27 cellular contexts compared by ENCODE assay signal in genomic region chr2:145324748-145325147, GRCh38.
A peak's percentile ranks its signal among the peaks of the same experiment; 100 is the strongest.
DNase-seq lines count a peak whose midpoint lies in the region; ATAC-seq, FAIRE-seq and TF ChIP-seq lines count a peak whose summit lies in the region.
"Had no signal": no experiment of that assay in that cellular context is flagged by ENCODE, and none has a peak within 500 bp of the region (broad histone marks: within the 10 kb centered on the region; RNA-seq: fewer than 3 reads in every experiment).

No MANE protein-coding gene starts in this region.

- H3K27ac ChIP-seq in PC-3 (ENCODE audit: low read length): peak overlapping the region; percentile 72
- peak overlapping the region; percentile 33 for H3K27ac ChIP-seq in keratinocyte (ENCODE audit: control insufficient read depth, insufficient read depth, low read length)
- H3K27ac ChIP-seq in tibial artery: no peak overlapping the region
- H3K27ac ChIP-seq: A549; BLaER1 treated with 17β-estradiol and CSF1 and Interleukin-3, amounts not matched to agents 10 nM and 100 nM; SJSA1 had no signal

- dilution Hi-C loops in keratinocyte (cut with MboI; ENCODE audit: extremely low pct_ligation_motif_present, low sequenced_read_pairs): no loop called here

- no peaks in the 10 kb centered on the region for H4K20me1 ChIP-seq in Loucy (ENCODE audit: insufficient read depth, low read length, poor library complexity, severe bottlenecking)
- no peaks in the 10 kb centered on the region for H4K20me1 ChIP-seq in PC-3 (ENCODE audit: low read length)
- no peaks in the 10 kb centered on the region for H4K20me1 ChIP-seq in keratinocyte (ENCODE audit: control insufficient read depth, extremely low read depth, insufficient read depth, low read length)
- H4K20me1 ChIP-seq: BLaER1 treated with 17β-estradiol and CSF1 and Interleukin-3, amounts not matched to agents 10 nM and 100 nM had no signal

- no peak overlapping the region for H2AFZ ChIP-seq in Loucy (ENCODE audit: low read length)
- H2AFZ ChIP-seq in PC-3 (ENCODE audit: low read length): no peak overlapping the region
- H2AFZ ChIP-seq in keratinocyte (ENCODE audit: control insufficient read depth, low read length): no peak overlapping the region

- H3K4me1 Mint-ChIP-seq in activated naive CD8-positive, alpha-beta T cell treated with anti-CD3 and anti-CD28 coated beads for 36 hours: peaks cover 25% of the 10 kb centered on the region
- H3K4me1 Mint-ChIP-seq in activated naive CD4-positive, alpha-beta T cell treated with anti-CD3 and anti-CD28 coated beads, Interleukin-2, amount 10 ng/mL, durations not matched to agents 7 days and 5 days: peaks cover 19% of the 10 kb centered on the region

- DNase-seq in PC-3 (no peak), keratinocyte (ENCODE audit: low read depth, low spot score) (no peak), NCI-H526 treated with DMSO at 0.1 percent for 48 hours (lab: John Stamatoyannopoulos, UW) (no peak), tibial artery (no peak)
- peak; percentile 4 for DNase-seq in activated naive CD8-positive, alpha-beta T cell treated with anti-CD3 and anti-CD28 coated beads for 36 hours
- no peak for DNase-seq in activated naive CD4-positive, alpha-beta T cell treated with anti-CD3 and anti-CD28 coated beads, Interleukin-2, amount 10 ng/mL, durations not matched to agents 7 days and 5 days
- DNase-seq: AML-193; CD4-positive, alpha-beta T cell; COR-L47; DMS53; GOT3; HFFc6; Karpas-422; NCI-H1105 treated with DMSO at 0.1 percent for 48 hours; NCI-H146; NCI-H1930; NCI-H2107; NCI-H446; NCI-H526; Right ventricle myocardium superior had no signal

- no peaks in the 10 kb centered on the region for H3K9me3 Mint-ChIP-seq in activated naive CD8-positive, alpha-beta T cell treated with anti-CD3 and anti-CD28 coated beads for 36 hours
- H3K9me3 Mint-ChIP-seq in activated naive CD4-positive, alpha-beta T cell treated with anti-CD3 and anti-CD28 coated beads, Interleukin-2, amount 10 ng/mL, durations not matched to agents 7 days and 5 days: no peaks in the 10 kb centered on the region
- H3K9me3 Mint-ChIP-seq: CD4-positive, alpha-beta T cell; HFFc6 had no signal

- no peak for ATAC-seq in PC-3
- no peak for ATAC-seq in GM21786 (IDR thresholded peaks at IDR 0.05; ENCODE audit: unreplicated experiment)
- ATAC-seq: A549 had no signal

- no peak for FAIRE-seq in keratinocyte (lab: Jason Lieb, UNC)
- FAIRE-seq: A549, G401.6 had no signal

- H3K4me1 ChIP-seq in Loucy (ENCODE audit: insufficient read depth, low read length, poor library complexity, severe bottlenecking) (peaks cover 16% of the 10 kb centered on the region), PC-3 (ENCODE audit: insufficient read depth, low read length) (peaks cover 30% of the 10 kb centered on the region), keratinocyte (ENCODE audit: control insufficient read depth, extremely low read depth, insufficient read depth, low read length) (peaks cover 28% of the 10 kb centered on the region), tibial artery (no peaks in the 10 kb centered on the region)
- H3K4me1 ChIP-seq: A549, HAP-1, SJSA1 had no signal

- H3F3A ChIP-seq in Loucy (ENCODE audit: low read depth) (no peaks in the 10 kb centered on the region), PC-3 (ENCODE audit: low read length, unreplicated experiment) (no peaks in the 10 kb centered on the region)

- BruUV-seq in PC-3 (replicated peaks; lab: Mats Ljungman, UMichigan): no TSS peak

- no peaks in the 10 kb centered on the region for H3K27me3 ChIP-seq in Loucy (ENCODE audit: insufficient read depth, low read length, poor library complexity, severe bottlenecking)
- no peaks in the 10 kb centered on the region for H3K27me3 ChIP-seq in PC-3 (ENCODE audit: low read length)
- no peaks in the 10 kb centered on the region for H3K27me3 ChIP-seq in keratinocyte (ENCODE audit: control insufficient read depth, extremely low read depth, insufficient read depth, low read length)
- no peaks in the 10 kb centered on the region for H3K27me3 ChIP-seq in tibial artery
- H3K27me3 ChIP-seq: BLaER1 treated with 17β-estradiol and CSF1 and Interleukin-3, amounts not matched to agents 10 nM and 100 nM; SJSA1 had no signal

- H3K79me2 ChIP-seq in Loucy (ENCODE audit: insufficient read depth, low read length) (no peaks in the 10 kb centered on the region), PC-3 (ENCODE audit: low read length) (no peaks in the 10 kb centered on the region), keratinocyte (ENCODE audit: control insufficient read depth, insufficient read depth, low read length) (no peaks in the 10 kb centered on the region)

- H3K9ac ChIP-seq in Loucy (ENCODE audit: low read depth, low read length, poor library complexity, severe bottlenecking) (no peak overlapping the region), PC-3 (ENCODE audit: low read length) (peak overlapping the region; percentile 21; the same call in 1 of the 2 replicates), keratinocyte (ENCODE audit: control insufficient read depth, extremely low read depth, insufficient read depth, low read length) (no peak overlapping the region)
- H3K9ac ChIP-seq: BLaER1 treated with 17β-estradiol and CSF1 and Interleukin-3, amounts not matched to agents 10 nM and 100 nM had no signal

- H3K9me1 ChIP-seq in keratinocyte (ENCODE audit: control insufficient read depth, extremely low read depth, insufficient read depth, low read length): no peaks in the 10 kb centered on the region

- H3K4me3 Mint-ChIP-seq in activated naive CD8-positive, alpha-beta T cell treated with anti-CD3 and anti-CD28 coated beads for 36 hours: no peak overlapping the region
- H3K4me3 Mint-ChIP-seq in activated naive CD4-positive, alpha-beta T cell treated with anti-CD3 and anti-CD28 coated beads, Interleukin-2, amount 10 ng/mL, durations not matched to agents 7 days and 5 days: no peak overlapping the region
- H3K4me3 Mint-ChIP-seq: CD4-positive, alpha-beta T cell; HFFc6 had no signal

- no peaks in the 10 kb centered on the region for H3K36me3 Mint-ChIP-seq in activated naive CD8-positive, alpha-beta T cell treated with anti-CD3 and anti-CD28 coated beads for 36 hours
- H3K36me3 Mint-ChIP-seq in activated naive CD4-positive, alpha-beta T cell treated with anti-CD3 and anti-CD28 coated beads, Interleukin-2, amount 10 ng/mL, durations not matched to agents 7 days and 5 days: no peaks in the 10 kb centered on the region

- POLR2A ChIA-PET in PC-3 (lab: Charles Lee; ENCODE audit: unreplicated experiment): no interaction called here

- H3K9me2 ChIP-seq in Loucy (replicated peaks; ENCODE audit: low read depth, low read length) (no peaks in the 10 kb centered on the region), PC-3 (replicated peaks; ENCODE audit: low read length) (no peaks in the 10 kb centered on the region)

- H3K4me2 ChIP-seq in Loucy (ENCODE audit: low read depth, low read length, poor library complexity, severe bottlenecking) (peak overlapping the region; percentile 51), PC-3 (ENCODE audit: low read length) (no peak overlapping the region; the same call in 1 of the 2 replicates), keratinocyte (ENCODE audit: control insufficient read depth, extremely low read depth, insufficient read depth, low read depth, low read length) (no peak overlapping the region)
- H3K4me2 ChIP-seq: A549; BLaER1 treated with 17β-estradiol and CSF1 and Interleukin-3, amounts not matched to agents 10 nM and 100 nM had no signal

- H3K4me3 ChIP-seq in Loucy (ENCODE audit: low read length, poor library complexity, severe bottlenecking) (peak overlapping the region; percentile 11), PC-3 (ENCODE audit: low read length) (no peak overlapping the region), keratinocyte (ENCODE audit: control insufficient read depth in 2 of 3, extremely low read depth in 1 of 3, insufficient read depth in 2 of 3, low read depth in 1 of 3, low read length in 3 of 3) (no peak overlapping the region), tibial artery (no peak overlapping the region)
- H3K4me3 ChIP-seq: A549; BLaER1 treated with 17β-estradiol and CSF1 and Interleukin-3, amounts not matched to agents 10 nM and 100 nM; HAP-1; SJSA1 had no signal

- TF ChIP-seq CTCF in Loucy (conservative IDR thresholded peaks at IDR 0.05; ENCODE audit: low read length) (no peak), PC-3 (conservative IDR thresholded peaks at IDR 0.05; ENCODE audit: low read depth, low read length) (no peak), keratinocyte (optimal IDR thresholded peaks at IDR 0.05 in 1 of 3, IDR thresholded peaks at IDR 0.05 in 1 of 3, conservative IDR thresholded peaks at IDR 0.05 in 1 of 3; ENCODE audit: extremely low read depth in 1 of 3, insufficient read depth in 2 of 3, low read length in 3 of 3) (no peak), tibial artery (IDR thresholded peaks at IDR 0.05) (no peak)

- intact Hi-C loops in PC-3 (cut with micrococcal nuclease) (no loop called here), tibial artery (cut with DNase I; ENCODE audit: low total_unique reads) (no loop called here)

- H3K9me3 ChIP-seq in Loucy (ENCODE audit: insufficient read depth, low read depth, low read length) (no peaks in the 10 kb centered on the region), PC-3 (ENCODE audit: low read length) (no peaks in the 10 kb centered on the region), keratinocyte (ENCODE audit: control insufficient read depth, low read depth, low read length) (no peaks in the 10 kb centered on the region), tibial artery (no peaks in the 10 kb centered on the region)
- H3K9me3 ChIP-seq: A549; BLaER1 treated with 17β-estradiol and CSF1 and Interleukin-3, amounts not matched to agents 10 nM and 100 nM; HAP-1; SJSA1 had no signal

- H3K27me3 Mint-ChIP-seq in activated naive CD8-positive, alpha-beta T cell treated with anti-CD3 and anti-CD28 coated beads for 36 hours: no peaks in the 10 kb centered on the region
- H3K27me3 Mint-ChIP-seq in activated naive CD4-positive, alpha-beta T cell treated with anti-CD3 and anti-CD28 coated beads, Interleukin-2, amount 10 ng/mL, durations not matched to agents 7 days and 5 days: peaks cover 3% of the 10 kb centered on the region
- H3K27me3 Mint-ChIP-seq: CD4-positive, alpha-beta T cell had no signal

- H3K36me3 ChIP-seq in Loucy (ENCODE audit: insufficient read depth, low read length) (no peaks in the 10 kb centered on the region), PC-3 (ENCODE audit: low read depth, low read length) (no peaks in the 10 kb centered on the region), keratinocyte (ENCODE audit: control insufficient read depth in 2 of 2, extremely low read depth in 1 of 2, insufficient read depth in 2 of 2, low read length in 2 of 2) (no peaks in the 10 kb centered on the region), tibial artery (no peaks in the 10 kb centered on the region)
- H3K36me3 ChIP-seq: BLaER1 treated with 17β-estradiol and CSF1 and Interleukin-3, amounts not matched to agents 10 nM and 100 nM; HAP-1; SJSA1 had no signal

- CTCF ChIA-PET in PC-3 (lab: Charles Lee): no interaction called here
- CTCF ChIA-PET in activated naive CD4-positive, alpha-beta T cell treated with anti-CD3 and anti-CD28 coated beads, Interleukin-2, amount 10 ng/mL, durations not matched to agents 7 days and 5 days (lab: Charles Lee): interaction anchor here (0.6 kb wide), 1 partner anchor 20 kb away, joined by 3 read pairs; no protein-coding TSS in a partner anchor

- H3K27ac Mint-ChIP-seq in activated naive CD8-positive, alpha-beta T cell treated with anti-CD3 and anti-CD28 coated beads for 36 hours: no peak overlapping the region
- no peak overlapping the region for H3K27ac Mint-ChIP-seq in activated naive CD4-positive, alpha-beta T cell treated with anti-CD3 and anti-CD28 coated beads, Interleukin-2, amount 10 ng/mL, durations not matched to agents 7 days and 5 days
- H3K27ac Mint-ChIP-seq: CD4-positive, alpha-beta T cell; HFFc6 had no signal

Comparison
In these comparisons a context has a peak if more than half of its experiments do, and no peak if none do; other contexts are left out.
1. H3K27ac ChIP-seq: peak in PC-3 (single experiment) and keratinocyte (single experiment); none in tibial artery (0 of 2).